In genomic region chr12:121296618-121297476, GRCh38 we compare ENCODE assay signal across 1 cellular context.
TF ChIP-seq lines count a peak whose summit lies in the region.

Gene CAMKK2, minus strand, starts transcription at chr12:121296709. Its CDS starts 22,183 bp downstream, at chr12:121274526.

TF ChIP-seq in K562, 482 proteins besides CTCF, POLR2A, EP300 and RAD21 (continued from another document and continues in another):
- TF ChIP-seq ZMIZ1 (IDR thresholded peaks at IDR 0.05; ENCODE audit: low read depth in 2 of 2, low read length in 2 of 2): no peak
- TF ChIP-seq EP400 (IDR thresholded peaks at IDR 0.05): no peak
- TF ChIP-seq RBM34 (IDR thresholded peaks at IDR 0.05; ENCODE audit: borderline replicate concordance, insufficient read depth, low read length): no peak
- TF ChIP-seq ELK3 (CRISPR knock-in tag; IDR thresholded peaks at IDR 0.05): no peak
- TF ChIP-seq KLF1 (tag; IDR thresholded peaks at IDR 0.05): 0 out of 2 replicates have a peak, but pooled peaks have one; percentile 18
- TF ChIP-seq ZNF518B (CRISPR knock-in tag; IDR thresholded peaks at IDR 0.05): no peak
- TF ChIP-seq MCM3 (IDR thresholded peaks at IDR 0.05): no peak
- peak; percentile 53; the same call in 1 of the 2 replicates for TF ChIP-seq GABPA (tag; conservative IDR thresholded peaks at IDR 0.05; ENCODE audit: low read depth)
- no peak for TF ChIP-seq BMI1 (IDR thresholded peaks at IDR 0.05; ENCODE audit: low read length)
- no peak for TF ChIP-seq TAF7 (tag; IDR thresholded peaks at IDR 0.05)
- TF ChIP-seq ETS2 (tag; IDR thresholded peaks at IDR 0.05; ENCODE audit: borderline replicate concordance, poor library complexity, severe bottlenecking): no peak
- TF ChIP-seq POLR2G (IDR thresholded peaks at IDR 0.05; ENCODE audit: low read depth, low read length): peak; percentile 83
- TF ChIP-seq ZBTB49 (CRISPR knock-in tag; IDR thresholded peaks at IDR 0.05; ENCODE audit: borderline replicate concordance): no peak
- TF ChIP-seq MLLT1 (IDR thresholded peaks at IDR 0.05): peak in 1 of 2 experiments; percentile 37; a peak in 1 of 4 replicates
- TF ChIP-seq NCOA2 (IDR thresholded peaks at IDR 0.05; ENCODE audit: partially characterized antibody in 2 of 2): no peak
- no peak for TF ChIP-seq U2AF2 (optimal IDR thresholded peaks at IDR 0.05; ENCODE audit: low read depth, low read length)
- no peak for TF ChIP-seq ZNF277 (CRISPR knock-in tag; IDR thresholded peaks at IDR 0.05; ENCODE audit: borderline replicate concordance)
- no peak for TF ChIP-seq MIER1 (IDR thresholded peaks at IDR 0.05; ENCODE audit: low read depth)
- no peak for TF ChIP-seq LEF1 (IDR thresholded peaks at IDR 0.05)
- TF ChIP-seq ATF1 (CRISPR knock-in tag; IDR thresholded peaks at IDR 0.05): no peak
- no peak for TF ChIP-seq ATF1 (tag; IDR thresholded peaks at IDR 0.05)
- TF ChIP-seq RNF2 (IDR thresholded peaks at IDR 0.05): 0 out of 2 replicates have a peak, but pooled peaks have one; percentile 22
- no peak for TF ChIP-seq BCL6 (CRISPR knock-in tag; IDR thresholded peaks at IDR 0.05)
- TF ChIP-seq ZNF263 (CRISPR knock-in tag; IDR thresholded peaks at IDR 0.05; ENCODE audit: borderline replicate concordance): no peak
- no peak for TF ChIP-seq ZNF79 (CRISPR knock-in tag; IDR thresholded peaks at IDR 0.05; ENCODE audit: low read depth)
- no peak for TF ChIP-seq DIDO1 (tag; IDR thresholded peaks at IDR 0.05; ENCODE audit: low read depth)
- no peak for TF ChIP-seq ZNF696 (CRISPR knock-in tag; conservative IDR thresholded peaks at IDR 0.05)
- TF ChIP-seq TSHZ1 (CRISPR knock-in tag; IDR thresholded peaks at IDR 0.05): no peak
- 0 out of 2 replicates have a peak, but pooled peaks have one; percentile 56 for TF ChIP-seq CREB3 (tag; conservative IDR thresholded peaks at IDR 0.05; ENCODE audit: low read depth)
- no peak for TF ChIP-seq TAF15 (IDR thresholded peaks at IDR 0.05; ENCODE audit: low read depth, low read length)
- no peak for TF ChIP-seq ZNF780A (CRISPR knock-in tag; IDR thresholded peaks at IDR 0.05)
- TF ChIP-seq COPS2 (conservative IDR thresholded peaks at IDR 0.05): no peak
- TF ChIP-seq HEY1 (CRISPR knock-in tag; IDR thresholded peaks at IDR 0.05; ENCODE audit: borderline replicate concordance): no peak
- TF ChIP-seq ZNF239 (CRISPR knock-in tag; IDR thresholded peaks at IDR 0.05): no peak
- TF ChIP-seq STAT6 (CRISPR knock-in tag; IDR thresholded peaks at IDR 0.05): no peak
- TF ChIP-seq FOXK1 (CRISPR knock-in tag; IDR thresholded peaks at IDR 0.05; ENCODE audit: borderline replicate concordance): no peak
- no peak for TF ChIP-seq GATA2 (CRISPR knock-in tag; IDR thresholded peaks at IDR 0.05)
- no peak for TF ChIP-seq LARP7 (IDR thresholded peaks at IDR 0.05)
- no peak for TF ChIP-seq KDM1A (IDR thresholded peaks at IDR 0.05)
- TF ChIP-seq DMBX1 (CRISPR knock-in tag; IDR thresholded peaks at IDR 0.05; ENCODE audit: borderline replicate concordance): peak; percentile 89
- peak in 1 of 2 experiments; percentile 12; a peak in 1 of 4 replicates for TF ChIP-seq NONO (IDR thresholded peaks at IDR 0.05; ENCODE audit: low read depth in 2 of 2, low read length in 1 of 2)
- no peak for TF ChIP-seq HLTF (IDR thresholded peaks at IDR 0.05)
- TF ChIP-seq CBX2 (IDR thresholded peaks at IDR 0.05; ENCODE audit: insufficient read depth, low read length, poor library complexity, severe bottlenecking): no peak
- TF ChIP-seq SNAPC5 (CRISPR knock-in tag; IDR thresholded peaks at IDR 0.05): no peak
